ENCODE assay signal across 9 cellular contexts in genomic region chr7:78510580-78511188, GRCh38.
DNase-seq lines count a peak whose midpoint lies in the region; ATAC-seq and TF ChIP-seq lines count a peak whose summit lies in the region.
"Had no signal": no experiment of that assay in that cellular context is flagged by ENCODE, and none has a peak within 500 bp of the region (broad histone marks: within the 10 kb centered on the region; RNA-seq: fewer than 3 reads in every experiment).

No MANE protein-coding gene starts in this region.

- TF ChIP-seq CTCF in Caco-2 (IDR thresholded peaks at IDR 0.05; ENCODE audit: insufficient read depth in 1 of 2, low read depth in 1 of 2, low read length in 1 of 2, severe bottlenecking in 1 of 2, unreplicated experiment in 1 of 2) (peak; percentile 58 to 76), SK-N-SH (IDR thresholded peaks at IDR 0.05) (peak; percentile 95), smooth muscle cell (IDR thresholded peaks at IDR 0.05; ENCODE audit: borderline replicate concordance, insufficient read depth, poor library complexity, severe bottlenecking) (peak; percentile 60)

- CTCF ChIA-PET in Caco-2 (lab: Charles Lee) = interaction anchor here (0.6 kb wide), 1 partner anchor 57 kb away, joined by 3 read pairs; no protein-coding TSS in a partner anchor
- CTCF ChIA-PET in SK-N-SH (lab: Yijun Ruan, JAX) = interaction anchor here (0.6 to 2.2 kb wide), 30 partner anchors 9 to 1537 kb away, joined by 3 to 16 read pairs (median 4); no protein-coding TSS in a partner anchor

- H3K9me2 ChIP-seq in SK-N-SH = no peaks in the 10 kb centered on the region

- H3K27ac Mint-ChIP-seq in Caco-2 (ENCODE audit: unreplicated experiment) = no peak overlapping the region
- H3K27ac Mint-ChIP-seq: IgD-negative memory B cell had no signal

- TF ChIP-seq EP300 in SK-N-SH (IDR thresholded peaks at IDR 0.05; ENCODE audit: borderline replicate concordance in 1 of 2, low read depth in 1 of 2, low read length in 1 of 2) = no peak

- H3K9ac ChIP-seq in SK-N-SH (no peak overlapping the region), smooth muscle cell (ENCODE audit: low read depth) (no peak overlapping the region)

- H3K4me1 ChIP-seq in Caco-2 = no peaks in the 10 kb centered on the region
- H3K4me1 ChIP-seq in SK-N-SH (ENCODE audit: control insufficient read depth in 1 of 2, insufficient read depth in 2 of 2, low read depth in 1 of 2, low read length in 1 of 2) = no peaks in the 10 kb centered on the region; a peak in 1 of 4 replicates
- no peaks in the 10 kb centered on the region for H3K4me1 ChIP-seq in smooth muscle cell (ENCODE audit: low read depth)

- POLR2A ChIA-PET in Caco-2 (lab: Charles Lee) (no interaction called here), SK-N-SH (lab: Yijun Ruan, JAX) (no interaction called here)

- no peaks in the 10 kb centered on the region for H3K36me3 Mint-ChIP-seq in Caco-2 (ENCODE audit: insufficient read depth, unreplicated experiment)
- H3K36me3 Mint-ChIP-seq: IgD-negative memory B cell had no signal

- H4K20me1 ChIP-seq in SK-N-SH (ENCODE audit: insufficient read depth) (no peaks in the 10 kb centered on the region), smooth muscle cell (ENCODE audit: low read depth) (no peaks in the 10 kb centered on the region)

- peak; percentile 62 for ATAC-seq in GM19043 (IDR thresholded peaks at IDR 0.05; ENCODE audit: low read depth, unreplicated experiment)
- ATAC-seq in left cardiac atrium = peak in 1 of 2 donors; percentile 53
- ATAC-seq in esophagus mucosa = no peak

- H2AFZ ChIP-seq in SK-N-SH (ENCODE audit: low read depth) (no peak overlapping the region; the same call in 1 of the 2 replicates), smooth muscle cell (ENCODE audit: low read depth) (no peak overlapping the region)

- H3K4me1 Mint-ChIP-seq in Caco-2 (ENCODE audit: low read depth, unreplicated experiment) = no peaks in the 10 kb centered on the region
- H3K4me1 Mint-ChIP-seq: IgD-negative memory B cell had no signal

- peak; percentile 91 for TF ChIP-seq RAD21 in SK-N-SH (IDR thresholded peaks at IDR 0.05; ENCODE audit: low read length)

- H3F3A ChIP-seq in SK-N-SH (replicated peaks; ENCODE audit: insufficient read depth) (no peaks in the 10 kb centered on the region), smooth muscle cell (ENCODE audit: low read depth) (no peaks in the 10 kb centered on the region)

- intact Hi-C loops in Caco-2 (cut with micrococcal nuclease; ENCODE audit: unreplicated experiment) (loop anchor here (1.0 kb wide), 3 partner anchors 269 to 667 kb away; no protein-coding TSS in a partner anchor), left cardiac atrium (cut with DNase I) (loop anchor here in 1 of 2 donors (5.0 kb wide), 1 partner anchor 667 kb away; no protein-coding TSS in a partner anchor)

- BruUV-seq in Caco-2 (replicated peaks; lab: Mats Ljungman, UMichigan) = no TSS peak

- WGBS in SK-N-SH (ENCODE audit: low lambda C conversion rate) = 4% methylated on average over 2 of the region's 2 CpGs
- 19% methylated on average over 2 of the region's 2 CpGs for WGBS in smooth muscle cell (ENCODE audit: low lambda C conversion rate)

- peaks cover 11% of the 10 kb centered on the region for H3K27me3 Mint-ChIP-seq in Caco-2 (ENCODE audit: insufficient read depth, unreplicated experiment)
- H3K27me3 Mint-ChIP-seq: IgD-negative memory B cell had no signal

- H3K79me2 ChIP-seq in SK-N-SH (ENCODE audit: insufficient read depth) (no peaks in the 10 kb centered on the region), smooth muscle cell (ENCODE audit: low read depth) (no peaks in the 10 kb centered on the region)

- no peak overlapping the region for H3K4me2 ChIP-seq in SK-N-SH
- no peak overlapping the region for H3K4me2 ChIP-seq in smooth muscle cell

- no peaks in the 10 kb centered on the region for H3K9me3 Mint-ChIP-seq in Caco-2 (ENCODE audit: unreplicated experiment)

- H3K36me3 ChIP-seq in Caco-2 (ENCODE audit: control insufficient read depth, insufficient read depth, low read length) (no peaks in the 10 kb centered on the region), SK-N-SH (replicated peaks in 1 of 2; ENCODE audit: control insufficient read depth in 1 of 2, insufficient read depth in 2 of 2, low read length in 1 of 2) (no peaks in the 10 kb centered on the region), smooth muscle cell (ENCODE audit: low read depth) (no peaks in the 10 kb centered on the region)

- H3K27me3 ChIP-seq in Caco-2 (replicated peaks; ENCODE audit: control insufficient read depth, insufficient read depth, low read length) = no peaks in the 10 kb centered on the region
- no peaks in the 10 kb centered on the region for H3K27me3 ChIP-seq in SK-N-SH (ENCODE audit: insufficient read depth)
- no peaks in the 10 kb centered on the region for H3K27me3 ChIP-seq in smooth muscle cell (ENCODE audit: low read depth)

- H3K4me3 ChIP-seq in Caco-2 (ENCODE audit: low read depth, low read length) (no peak overlapping the region), SK-N-SH (ENCODE audit: low read depth in 2 of 2, low read length in 1 of 2) (no peak overlapping the region), smooth muscle cell (no peak overlapping the region)

- peak in 1 of 2 experiments; percentile 34 for DNase-seq in Caco-2
- DNase-seq in Kasumi-1 (lab: John Stamatoyannopoulos, UW) = peak; percentile 46 to 72
- peak; percentile 57 for DNase-seq in SK-N-SH
- peak; percentile 24 for DNase-seq in left cardiac atrium
- no peak for DNase-seq in smooth muscle cell (lab: John Stamatoyannopoulos, UW; ENCODE audit: unreplicated experiment)
- no peak for DNase-seq in stimulated activated CD4-positive, alpha-beta T cell treated with anti-CD3 and anti-CD28 coated beads, Interleukin-4, amount 100 ng/mL, for 4 hours

- H3K27ac ChIP-seq in SK-N-SH (ENCODE audit: low read depth in 2 of 2, low read length in 1 of 2) (no peak overlapping the region), smooth muscle cell (ENCODE audit: low read depth) (no peak overlapping the region)

- no peak overlapping the region for H3K4me3 Mint-ChIP-seq in Caco-2 (ENCODE audit: unreplicated experiment)
- H3K4me3 Mint-ChIP-seq: IgD-negative memory B cell had no signal

- H3K9me3 ChIP-seq in Caco-2 = no peaks in the 10 kb centered on the region
- no peaks in the 10 kb centered on the region for H3K9me3 ChIP-seq in SK-N-SH
- no peaks in the 10 kb centered on the region for H3K9me3 ChIP-seq in smooth muscle cell (replicated peaks; ENCODE audit: low read depth)

TF ChIP-seq in SK-N-SH, 30 proteins besides CTCF, POLR2A, EP300 and RAD21:
- TF ChIP-seq SMC3 (IDR thresholded peaks at IDR 0.05; ENCODE audit: low read depth, low read length) (peak; percentile 94), NRF1 (IDR thresholded peaks at IDR 0.05; ENCODE audit: low read depth, low read length) (0 out of 2 replicates have a peak, but pooled peaks have one; percentile 1), MEF2A (IDR thresholded peaks at IDR 0.05; ENCODE audit: borderline replicate concordance, low read depth) (no peak), CHD2 (IDR thresholded peaks at IDR 0.05; ENCODE audit: low read length, partially characterized antibody) (no peak)

Comparison
In these comparisons a context has a peak if more than half of its experiments do, and no peak if none do; other contexts are left out.
1. DNase-seq: peak in Kasumi-1 (2 of 2), SK-N-SH (single experiment) and left cardiac atrium (single experiment); none in smooth muscle cell (single experiment) and stimulated activated CD4-positive, alpha-beta T cell treated with anti-CD3 and anti-CD28 coated beads, Interleukin-4, amount 100 ng/mL, for 4 hours (0 of 2).
2. Peak in every context shown above with its lines, with median percentiles within 50 percentile points of each other: CTCF ChIP-seq.